Comparison of ENCODE assay signal across 16 cellular contexts in the genomic region with DNA sequence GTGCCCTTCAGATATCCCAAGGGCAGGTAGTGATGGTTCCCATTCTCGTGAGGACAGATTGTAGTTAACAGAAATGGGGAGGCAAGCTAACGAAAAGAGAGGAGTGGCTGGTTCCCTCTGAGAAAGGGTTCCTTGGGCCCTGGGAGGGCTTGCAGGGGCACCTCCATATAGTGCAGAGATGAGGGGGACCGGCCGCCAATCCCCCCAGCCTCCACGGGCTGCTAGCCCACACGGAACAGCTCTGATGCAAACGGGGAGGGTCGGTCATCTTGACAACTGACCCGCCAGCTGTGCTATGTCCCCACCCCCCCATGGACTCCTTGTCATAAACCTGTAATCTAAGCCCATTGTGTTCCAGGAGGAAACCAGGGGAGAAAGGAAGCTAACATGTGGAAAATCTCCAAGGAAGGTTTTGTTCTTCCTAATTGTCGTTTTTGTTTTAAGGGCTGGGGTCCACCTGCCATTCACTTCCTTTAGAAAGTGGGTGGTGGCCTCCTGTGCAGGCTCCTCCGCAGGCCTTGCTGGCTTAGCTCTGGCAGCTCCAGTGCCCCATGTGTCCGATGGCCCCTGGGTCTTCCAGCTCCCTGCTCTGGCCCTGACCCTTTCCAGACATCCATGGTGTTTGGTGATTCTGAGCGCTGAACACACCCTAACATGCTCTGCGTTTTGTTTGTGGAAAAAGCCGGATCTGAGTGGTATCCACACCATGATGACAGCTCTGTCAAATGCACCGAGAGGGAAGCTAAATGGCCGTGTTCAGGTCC. TPM values are rescaled to one million over a fixed set of nuclear protein-coding genes. Genes with fewer than 3 reads are reported as not detected.
"Had no signal": no experiment of that assay in that cellular context is flagged by ENCODE, and none has a peak within 500 bp of the region (broad histone marks: within the 10 kb centered on the region; RNA-seq: fewer than 3 reads in every experiment).

No MANE protein-coding gene starts in this region.

- H3K27me3 Mint-ChIP-seq: activated B cell treated with CpG ODN at 0.5 μM for 24 hours; activated CD4-positive, alpha-beta memory T cell treated with anti-CD3 and anti-CD28 coated beads for 36 hours had no signal

- H3K4me1 Mint-ChIP-seq: activated B cell treated with CpG ODN at 0.5 μM for 24 hours, neural crest cell had no signal

- H3K9me3 Mint-ChIP-seq: activated B cell treated with CpG ODN at 0.5 μM for 24 hours; activated CD4-positive, alpha-beta memory T cell treated with anti-CD3 and anti-CD28 coated beads for 36 hours; activated T-cell treated with anti-CD3 and anti-CD28 coated beads, Interleukin-2, amount 50 U/mL, for 4 hours; neural crest cell had no signal

- DNase-seq: activated B cell treated with CpG ODN at 0.5 μM for 24 hours; activated CD4-positive, alpha-beta T cell treated with anti-CD3 and anti-CD28 coated beads for 4 hours; activated naive CD4-positive, alpha-beta T cell treated with anti-CD3 and anti-CD28 coated beads, Interleukin-2, amount 50 U/mL, for 16 hours; activated T-cell treated with anti-CD3 and anti-CD28 coated beads, Interleukin-2, amount 50 U/mL, for 4 hours; effector CD8-positive, alpha-beta T cell; esophagus squamous epithelium; left colon; mammary epithelial cell; SK-N-SH; stimulated activated naive CD4-positive, alpha-beta T cell had no signal

- H3K36me3 Mint-ChIP-seq: activated CD4-positive, alpha-beta memory T cell treated with anti-CD3 and anti-CD28 coated beads for 36 hours had no signal

- H3K4me3 ChIP-seq: ascending aorta, esophagus squamous epithelium, ovary, tibial artery, vagina had no signal

- H3K27me3 ChIP-seq: ascending aorta, esophagus squamous epithelium, ovary, tibial artery, vagina had no signal

- H3K36me3 ChIP-seq: ascending aorta, esophagus squamous epithelium, ovary, tibial artery, vagina had no signal

- H3K27ac ChIP-seq: ascending aorta, esophagus squamous epithelium, ovary, tibial artery, vagina had no signal

- H3K9me3 ChIP-seq: ascending aorta, esophagus squamous epithelium, ovary, SK-N-SH, tibial artery, vagina had no signal

- H3K4me3 Mint-ChIP-seq: activated B cell treated with CpG ODN at 0.5 μM for 24 hours; activated CD4-positive, alpha-beta memory T cell treated with anti-CD3 and anti-CD28 coated beads for 36 hours; activated T-cell treated with anti-CD3 and anti-CD28 coated beads, Interleukin-2, amount 50 U/mL, for 4 hours; neural crest cell had no signal

- H3K27ac Mint-ChIP-seq: activated B cell treated with CpG ODN at 0.5 μM for 24 hours; activated CD4-positive, alpha-beta memory T cell treated with anti-CD3 and anti-CD28 coated beads for 36 hours had no signal

- H3K4me1 ChIP-seq: ascending aorta, esophagus squamous epithelium, tibial artery, vagina had no signal

RNA-seq across cellular contexts. Expression of gene ADCY1, which starts 15.9 kb away (rescaled TPM):
- total RNA-seq: activated B cell treated with CpG ODN at 0.5 μM for 24 hours had no signal
